In the genomic region with DNA sequence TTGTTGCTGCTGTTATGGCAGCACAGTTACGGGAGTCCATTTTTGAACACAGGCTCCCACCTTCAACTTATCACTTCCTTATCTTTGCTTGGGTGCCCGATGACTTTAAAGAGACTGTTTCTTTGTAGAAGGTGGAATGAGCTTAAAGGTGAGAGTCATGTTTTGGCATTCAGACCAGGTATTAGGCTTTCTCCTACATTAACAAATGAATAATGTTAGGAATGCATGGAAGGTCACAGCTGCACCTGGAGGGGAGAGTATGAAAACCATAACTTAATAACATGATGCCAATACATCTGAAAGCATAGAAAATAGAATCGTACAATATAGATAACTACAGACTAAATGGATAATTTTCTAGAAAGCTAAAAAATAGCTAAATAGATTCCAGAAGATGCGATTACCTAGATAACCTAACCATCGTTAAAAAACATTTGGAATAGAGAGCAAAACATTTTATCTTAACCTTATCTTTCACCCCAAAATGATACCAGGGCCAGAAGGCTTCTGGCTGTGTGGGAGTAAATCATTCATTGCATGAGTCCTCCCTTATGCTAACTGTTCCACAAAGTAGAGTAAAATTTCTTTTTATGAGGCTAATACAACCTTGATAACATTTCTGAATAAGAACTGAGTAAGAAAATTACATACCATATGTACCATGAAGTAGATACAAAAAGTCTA, we compare ENCODE assay signal across 22 cellular contexts.
"Had no signal": no experiment of that assay in that cellular context is flagged by ENCODE, and none has a peak within 500 bp of the region (broad histone marks: within the 10 kb centered on the region; RNA-seq: fewer than 3 reads in every experiment).

No MANE protein-coding gene starts in this region.

- ATAC-seq: left cardiac atrium; lower lobe of right lung; natural killer cell treated with Interleukin-12 subunit alpha and Interleukin-12 subunit beta and Interleukin-15 and Interleukin-18, amount 100 ng/mL, for 72 hours; pancreas; right cardiac atrium had no signal

- DNase-seq: effector memory CD4-positive, alpha-beta T cell; esophagus squamous epithelium; foreskin fibroblast; head of caudate nucleus; kidney; left cardiac atrium; left ventricle myocardium inferior; lower lobe of right lung; midbrain; occipital lobe; pancreas; right cardiac atrium; small intestine; stimulated activated CD4-positive, alpha-beta T cell treated with anti-CD3 and anti-CD28 coated beads, Interleukin-12 subunit alpha, Interleukin-12 subunit beta, amount 100 ng/mL, for 4 hours; stimulated activated naive CD4-positive, alpha-beta T cell; upper lobe of left lung; uterus had no signal

- H3K4me3 Mint-ChIP-seq: memory B cell; natural killer cell treated with Interleukin-12 subunit alpha and Interleukin-12 subunit beta and Interleukin-15 and Interleukin-18, amount 100 ng/mL, for 72 hours had no signal

- H3K4me3 ChIP-seq: esophagus squamous epithelium, hepatocyte, left ventricle myocardium inferior, lower lobe of right lung, pancreas, upper lobe of left lung, uterus had no signal

- H3K27me3 ChIP-seq: esophagus squamous epithelium, hepatocyte, pancreas, upper lobe of left lung, uterus had no signal

- H3K36me3 Mint-ChIP-seq: memory B cell; natural killer cell treated with Interleukin-12 subunit alpha and Interleukin-12 subunit beta and Interleukin-15 and Interleukin-18, amount 100 ng/mL, for 72 hours had no signal

- H3K27me3 Mint-ChIP-seq: memory B cell; natural killer cell treated with Interleukin-12 subunit alpha and Interleukin-12 subunit beta and Interleukin-15 and Interleukin-18, amount 100 ng/mL, for 72 hours had no signal

- H3K4me1 Mint-ChIP-seq: memory B cell had no signal

- H3K27ac ChIP-seq: epithelial cell of prostate, esophagus squamous epithelium, hepatocyte, left ventricle myocardium inferior, lower lobe of right lung, pancreas, upper lobe of left lung, uterus had no signal

- H3K4me1 ChIP-seq: esophagus squamous epithelium, left ventricle myocardium inferior, lower lobe of right lung, pancreas, upper lobe of left lung, uterus had no signal

- H3K27ac Mint-ChIP-seq: memory B cell; natural killer cell treated with Interleukin-12 subunit alpha and Interleukin-12 subunit beta and Interleukin-15 and Interleukin-18, amount 100 ng/mL, for 72 hours; progenitor cell of endocrine pancreas had no signal

- H3K9me3 ChIP-seq: esophagus squamous epithelium, left ventricle myocardium inferior, lower lobe of right lung, pancreas, upper lobe of left lung, uterus had no signal

- H3K36me3 ChIP-seq: esophagus squamous epithelium, left ventricle myocardium inferior, lower lobe of right lung, pancreas, upper lobe of left lung, uterus had no signal
